20 cellular contexts compared by ENCODE assay signal in the genomic region with DNA sequence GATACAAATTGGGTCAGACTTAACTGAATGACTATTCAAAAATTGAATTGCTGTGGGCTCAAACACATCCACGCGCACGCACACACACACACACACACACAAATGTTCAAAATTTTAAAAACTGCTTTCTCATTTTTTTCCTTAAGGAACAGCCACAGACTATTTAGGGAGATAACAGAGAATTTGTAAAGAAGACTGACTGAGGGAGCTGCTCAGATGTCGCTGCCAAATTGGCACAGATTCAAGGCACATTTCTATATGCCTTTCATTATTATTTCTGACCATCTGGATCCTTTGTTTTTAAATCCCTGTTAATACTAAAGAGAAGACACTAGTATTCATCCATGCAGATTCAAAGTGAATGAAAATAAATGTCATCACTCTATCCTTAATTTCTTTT.
DNase-seq lines count a peak whose midpoint lies in the region; ATAC-seq, FAIRE-seq and TF ChIP-seq lines count a peak whose summit lies in the region.
"Had no signal": no experiment of that assay in that cellular context is flagged by ENCODE, and none has a peak within 500 bp of the region (broad histone marks: within the 10 kb centered on the region; RNA-seq: fewer than 3 reads in every experiment).

No MANE protein-coding gene starts in this region.

- H3K27me3 ChIP-seq in endothelial cell of umbilical vein (ENCODE audit: control insufficient read depth in 2 of 2, insufficient read depth in 2 of 2, low read length in 2 of 2): no peaks in the 10 kb centered on the region
- H3K27me3 ChIP-seq: tibial artery had no signal

- no peak for FAIRE-seq in endothelial cell of umbilical vein (lab: Jason Lieb, UNC)

- no peak overlapping the region for H3K4me3 ChIP-seq in endothelial cell of umbilical vein (replicated peaks in 1 of 3; ENCODE audit: insufficient read depth in 1 of 3, low read depth in 1 of 3, low read length in 3 of 3)
- H3K4me3 ChIP-seq: tibial artery had no signal

- peak overlapping the region; percentile 60 for H3K27ac ChIP-seq in endothelial cell of umbilical vein (ENCODE audit: insufficient read depth, low read depth, low read length)
- H3K27ac ChIP-seq: tibial artery had no signal

- BruUV-seq in endothelial cell of umbilical vein (replicated peaks; lab: Mats Ljungman, UMichigan): no TSS peak

- H3K9me1 ChIP-seq in endothelial cell of umbilical vein (replicated peaks; ENCODE audit: control insufficient read depth, extremely low read depth, insufficient read depth, low read length): no peaks in the 10 kb centered on the region

- H3K9me3 Mint-ChIP-seq in activated naive CD4-positive, alpha-beta T cell treated with anti-CD3 and anti-CD28 coated beads for 36 hours: peaks cover 10% of the 10 kb centered on the region
- H3K9me3 Mint-ChIP-seq: stimulated activated memory B cell treated with anti-CD40 and anti-IgM and Interleukin-4, amounts not matched to agents 10 μg/mL and 1 μg/mL and 100 μg/mL, for 72 hours had no signal

- dilution Hi-C loops in endothelial cell of umbilical vein (cut with MboI; ENCODE audit: extremely low pct_ligation_motif_present, low sequenced_read_pairs): no loop called here

- intact Hi-C loops in endothelial cell of umbilical vein (cut with micrococcal nuclease): loop anchor here (1.0 to 2.0 kb wide), 3 partner anchors 383 to 1315 kb away; no protein-coding TSS in a partner anchor
- intact Hi-C loops in activated naive CD4-positive, alpha-beta T cell treated with anti-CD3 and anti-CD28 coated beads for 36 hours (cut with micrococcal nuclease): no loop called here

- no peak overlapping the region for H2AFZ ChIP-seq in endothelial cell of umbilical vein (ENCODE audit: low read depth, low read length)

- DNase-seq in NCI-H748 (lab: John Stamatoyannopoulos, UW; ENCODE audit: unreplicated experiment): peak; percentile 10
- DNase-seq in NCI-H748 treated with DMSO at 0.1 percent for 48 hours (lab: John Stamatoyannopoulos, UW): no peak
- peak; percentile 33 for DNase-seq in NCI-H82 (lab: John Stamatoyannopoulos, UW)
- peak; percentile 79 for DNase-seq in endothelial cell of umbilical vein (ENCODE audit: low read depth, low spot score)
- no peak for DNase-seq in activated naive CD4-positive, alpha-beta T cell treated with anti-CD3 and anti-CD28 coated beads for 36 hours
- no peak for DNase-seq in activated CD4-positive, alpha-beta T cell treated with anti-CD3 and anti-CD28 coated beads for 48 hours
- DNase-seq: 8988T; activated CD4-positive, alpha-beta T cell treated with anti-CD3 and anti-CD28 coated beads, Interleukin-2, amount 10 ng/mL, durations not matched to agents 7 days and 5 days; activated naive CD4-positive, alpha-beta T cell; DND-41; erythroblast; naive thymus-derived CD4-positive, alpha-beta T cell; NCI-H526; tibial artery had no signal

- H3K4me1 ChIP-seq in endothelial cell of umbilical vein (ENCODE audit: control insufficient read depth, extremely low read depth, insufficient read depth, low read length): peaks cover 28% of the 10 kb centered on the region
- H3K4me1 ChIP-seq: tibial artery had no signal

- peak overlapping the region; percentile 57 for H3K4me2 ChIP-seq in endothelial cell of umbilical vein (ENCODE audit: insufficient read depth, low read length)

- H3K36me3 Mint-ChIP-seq in activated naive CD4-positive, alpha-beta T cell treated with anti-CD3 and anti-CD28 coated beads for 36 hours (ENCODE audit: low read depth): no peaks in the 10 kb centered on the region
- H3K36me3 Mint-ChIP-seq: CD14-positive monocyte; naive thymus-derived CD4-positive, alpha-beta T cell; stimulated activated memory B cell treated with anti-CD40 and anti-IgM and Interleukin-4, amounts not matched to agents 10 μg/mL and 1 μg/mL and 100 μg/mL, for 72 hours had no signal

- ATAC-seq in GM21737 (IDR thresholded peaks at IDR 0.05; ENCODE audit: unreplicated experiment) (no peak), HG02981 (IDR thresholded peaks at IDR 0.05; ENCODE audit: unreplicated experiment) (no peak)
- ATAC-seq: naive thymus-derived CD4-positive, alpha-beta T cell; stimulated activated memory B cell treated with anti-CD40 and anti-IgM and Interleukin-4, amounts not matched to agents 10 μg/mL and 1 μg/mL and 100 μg/mL, for 72 hours had no signal

- no peaks in the 10 kb centered on the region for H3K36me3 ChIP-seq in endothelial cell of umbilical vein (ENCODE audit: control insufficient read depth in 2 of 2, extremely low read depth in 1 of 2, insufficient read depth in 2 of 2, low read length in 2 of 2)
- H3K36me3 ChIP-seq: tibial artery had no signal

- H3K27me3 Mint-ChIP-seq in activated naive CD4-positive, alpha-beta T cell treated with anti-CD3 and anti-CD28 coated beads for 36 hours (ENCODE audit: low read depth): no peaks in the 10 kb centered on the region
- H3K27me3 Mint-ChIP-seq: activated CD4-positive, alpha-beta T cell treated with anti-CD3 and anti-CD28 coated beads, Interleukin-2, amount 10 ng/mL, durations not matched to agents 7 days and 5 days; dendritic cell treated with granulocyte-macrophage colony-stimulating factor and Interleukin-4, amounts not matched to agents 40 ng/mL and 50 ng/mL, for 4 days; naive thymus-derived CD4-positive, alpha-beta T cell; progenitor cell of endocrine pancreas; stimulated activated memory B cell treated with anti-CD40 and anti-IgM and Interleukin-4, amounts not matched to agents 10 μg/mL and 1 μg/mL and 100 μg/mL, for 72 hours had no signal

- no peaks in the 10 kb centered on the region for H4K20me1 ChIP-seq in endothelial cell of umbilical vein (replicated peaks; ENCODE audit: control insufficient read depth, extremely low read depth, insufficient read depth, low read length)

- POLR2A ChIA-PET in endothelial cell of umbilical vein (lab: Charles Lee): no interaction called here

- no peak overlapping the region for H3K27ac Mint-ChIP-seq in activated naive CD4-positive, alpha-beta T cell treated with anti-CD3 and anti-CD28 coated beads for 36 hours
- H3K27ac Mint-ChIP-seq: activated CD4-positive, alpha-beta T cell treated with anti-CD3 and anti-CD28 coated beads, Interleukin-2, amount 10 ng/mL, durations not matched to agents 7 days and 5 days; CD14-positive monocyte; dendritic cell treated with granulocyte-macrophage colony-stimulating factor and Interleukin-4, amounts not matched to agents 40 ng/mL and 50 ng/mL, for 4 days; naive thymus-derived CD4-positive, alpha-beta T cell; progenitor cell of endocrine pancreas; stimulated activated memory B cell treated with anti-CD40 and anti-IgM and Interleukin-4, amounts not matched to agents 10 μg/mL and 1 μg/mL and 100 μg/mL, for 72 hours had no signal

- H3K9ac ChIP-seq in endothelial cell of umbilical vein (replicated peaks; ENCODE audit: extremely low read depth, insufficient read depth, low read length): peak overlapping the region; percentile 2

- CTCF ChIA-PET in endothelial cell of umbilical vein (lab: Charles Lee): interaction anchor here (1.1 to 1.5 kb wide), 5 partner anchors 13 to 56 kb away, joined by 3 to 13 read pairs (median 3); no protein-coding TSS in a partner anchor
- CTCF ChIA-PET in activated naive CD4-positive, alpha-beta T cell treated with anti-CD3 and anti-CD28 coated beads for 36 hours (lab: Charles Lee): no interaction called here

- no peaks in the 10 kb centered on the region for H3K4me1 Mint-ChIP-seq in activated naive CD4-positive, alpha-beta T cell treated with anti-CD3 and anti-CD28 coated beads for 36 hours (ENCODE audit: low read depth)
- H3K4me1 Mint-ChIP-seq: activated CD4-positive, alpha-beta T cell treated with anti-CD3 and anti-CD28 coated beads, Interleukin-2, amount 10 ng/mL, durations not matched to agents 7 days and 5 days; CD14-positive monocyte; naive thymus-derived CD4-positive, alpha-beta T cell; stimulated activated memory B cell treated with anti-CD40 and anti-IgM and Interleukin-4, amounts not matched to agents 10 μg/mL and 1 μg/mL and 100 μg/mL, for 72 hours had no signal

- no peaks in the 10 kb centered on the region for H3K9me3 ChIP-seq in endothelial cell of umbilical vein (replicated peaks; ENCODE audit: control insufficient read depth, insufficient read depth, low read length)

- H3K79me2 ChIP-seq in endothelial cell of umbilical vein (ENCODE audit: control insufficient read depth, insufficient read depth, low read length): no peaks in the 10 kb centered on the region

- TF ChIP-seq CTCF in endothelial cell of umbilical vein (IDR thresholded peaks at IDR 0.05; ENCODE audit: extremely low read depth in 1 of 2, insufficient read depth in 1 of 2, low read depth in 1 of 2, low read length in 2 of 2): no peak

- no peak for TF ChIP-seq POLR2A in endothelial cell of umbilical vein (IDR thresholded peaks at IDR 0.05; ENCODE audit: low read depth, low read length)

- H3K4me3 Mint-ChIP-seq in activated naive CD4-positive, alpha-beta T cell treated with anti-CD3 and anti-CD28 coated beads for 36 hours: no peak overlapping the region
- H3K4me3 Mint-ChIP-seq: activated CD4-positive, alpha-beta T cell treated with anti-CD3 and anti-CD28 coated beads, Interleukin-2, amount 10 ng/mL, durations not matched to agents 7 days and 5 days; CD14-positive monocyte; dendritic cell treated with granulocyte-macrophage colony-stimulating factor and Interleukin-4, amounts not matched to agents 40 ng/mL and 50 ng/mL, for 4 days; naive thymus-derived CD4-positive, alpha-beta T cell; stimulated activated memory B cell treated with anti-CD40 and anti-IgM and Interleukin-4, amounts not matched to agents 10 μg/mL and 1 μg/mL and 100 μg/mL, for 72 hours had no signal

TF ChIP-seq in endothelial cell of umbilical vein, 7 proteins besides CTCF, POLR2A, EP300 and RAD21:
- no peak for TF ChIP-seq GATA2 (IDR thresholded peaks at IDR 0.05; ENCODE audit: insufficient read depth, insufficient read length, low read depth, low read length)
- TF ChIP-seq EZH2 (IDR thresholded peaks at IDR 0.05; ENCODE audit: borderline replicate concordance, low read depth, low read length, severe bottlenecking): no peak
- no peak for TF ChIP-seq MYC (IDR thresholded peaks at IDR 0.05; ENCODE audit: low read depth, low read length)
- TF ChIP-seq POLR2AphosphoS5 (IDR thresholded peaks at IDR 0.05; ENCODE audit: insufficient read depth, low read depth, low read length): no peak
- TF ChIP-seq JUN (IDR thresholded peaks at IDR 0.05; ENCODE audit: borderline replicate concordance, insufficient read depth, insufficient read length, low read depth): no peak
- no peak for TF ChIP-seq FOS (IDR thresholded peaks at IDR 0.05; ENCODE audit: borderline replicate concordance, insufficient read depth, low read length)
- TF ChIP-seq, protein P1, sequence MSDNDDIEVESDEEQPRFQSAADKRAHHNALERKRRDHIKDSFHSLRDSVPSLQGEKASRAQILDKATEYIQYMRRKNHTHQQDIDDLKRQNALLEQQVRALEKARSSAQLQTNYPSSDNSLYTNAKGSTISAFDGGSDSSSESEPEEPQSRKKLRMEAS (IDR thresholded peaks at IDR 0.05; ENCODE audit: insufficient read depth, insufficient read length): no peak

Comparison
In these comparisons a context has a peak if more than half of its experiments do, and no peak if none do; other contexts are left out.
1. DNase-seq: peak in NCI-H748 (single experiment), NCI-H82 (single experiment) and endothelial cell of umbilical vein (single experiment); none in NCI-H748 treated with DMSO at 0.1 percent for 48 hours (single experiment), activated naive CD4-positive, alpha-beta T cell treated with anti-CD3 and anti-CD28 coated beads for 36 hours (single experiment) and activated CD4-positive, alpha-beta T cell treated with anti-CD3 and anti-CD28 coated beads for 48 hours (single experiment).